9 cellular contexts compared by ENCODE assay signal in genomic region chr10:126685756-126686155, GRCh38. TPM values are rescaled to one million over a fixed set of nuclear protein-coding genes. Genes with fewer than 3 reads are reported as not detected.
"Had no signal": no experiment of that assay in that cellular context is flagged by ENCODE, and none has a peak within 500 bp of the region (broad histone marks: within the 10 kb centered on the region; RNA-seq: fewer than 3 reads in every experiment).

No MANE protein-coding gene starts in this region.

- H3K36me3 Mint-ChIP-seq: IgD-negative memory B cell had no signal

- H3K4me3 ChIP-seq: GM23248 had no signal

- H3K4me3 Mint-ChIP-seq: H9, IgD-negative memory B cell had no signal

- H3K27ac ChIP-seq: GM23248, HL-60 had no signal

- DNase-seq: GOT3, H9, HCEC 1CT, KBM-7 had no signal

- H3K9ac ChIP-seq: GM23248 had no signal

- H3K27ac Mint-ChIP-seq: IgD-negative memory B cell had no signal

- H3K27me3 Mint-ChIP-seq: IgD-negative memory B cell had no signal

- H2AFZ ChIP-seq: GM23248 had no signal

- ATAC-seq: HepG2 had no signal

RNA-seq across cellular contexts. Expression of gene C10orf90, which starts 15.3 kb away (rescaled TPM):
- total RNA-seq: H9, HepG2, HT1080 had no signal
- polyA plus RNA-seq: HepG2, IgD-negative memory B cell had no signal
